17 cellular contexts compared by ENCODE assay signal in the genomic region with DNA sequence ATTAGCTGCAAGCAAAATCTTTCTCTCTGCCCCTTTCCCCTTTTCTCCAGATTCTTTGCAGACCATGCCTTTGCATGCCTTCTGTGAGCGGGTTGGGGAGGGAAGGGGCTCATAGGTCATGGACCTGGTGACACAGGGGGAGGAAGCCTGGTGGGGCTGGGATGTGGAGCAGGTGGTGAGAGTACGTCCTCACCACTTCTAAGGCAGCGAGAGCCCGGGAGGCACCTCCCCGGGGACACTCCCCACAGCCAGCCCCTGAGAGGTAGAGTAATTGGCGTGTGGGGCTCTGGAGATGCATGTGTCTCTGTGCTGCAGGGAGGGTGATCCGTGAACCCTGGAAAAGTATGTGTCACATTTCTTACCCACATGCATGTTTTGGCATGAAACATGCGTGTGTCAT. TPM values are rescaled to one million over a fixed set of nuclear protein-coding genes. Genes with fewer than 3 reads are reported as not detected.
A peak's percentile ranks its signal among the peaks of the same experiment; 100 is the strongest.
DNase-seq lines count a peak whose midpoint lies in the region; ATAC-seq and TF ChIP-seq lines count a peak whose summit lies in the region.
"Had no signal": no experiment of that assay in that cellular context is flagged by ENCODE, and none has a peak within 500 bp of the region (broad histone marks: within the 10 kb centered on the region; RNA-seq: fewer than 3 reads in every experiment).

No MANE protein-coding gene starts in this region.

- H3K27me3 Mint-ChIP-seq in Caco-2 (ENCODE audit: insufficient read depth, unreplicated experiment) (no peaks in the 10 kb centered on the region), T-helper 17 cell (no peaks in the 10 kb centered on the region)
- no peaks in the 10 kb centered on the region for H3K27me3 Mint-ChIP-seq in effector memory CD8-positive, alpha-beta T cell

- no peaks in the 10 kb centered on the region for H3K9me3 Mint-ChIP-seq in Caco-2 (ENCODE audit: unreplicated experiment)
- H3K9me3 Mint-ChIP-seq in effector memory CD8-positive, alpha-beta T cell = no peaks in the 10 kb centered on the region
- H3K9me3 Mint-ChIP-seq: CD14-positive monocyte; CD8-positive, alpha-beta T cell had no signal

- DNase-seq in Caco-2 = no peak
- DNase-seq in T-helper 17 cell = no peak
- DNase-seq in effector memory CD8-positive, alpha-beta T cell = no peak
- no peak for DNase-seq in gastrocnemius medialis
- DNase-seq in cardiac septum (ENCODE audit: low spot score) = no peak
- no peak for DNase-seq in dedifferentiated amniotic fluid mesenchymal stem cell (ENCODE audit: extremely low spot score)
- DNase-seq: BE2C; CD8-positive, alpha-beta T cell; COR-L47; DMS53; GF-D8; GM23248; IMR-90 had no signal

- no peaks in the 10 kb centered on the region for H3K9me3 ChIP-seq in Caco-2
- H3K9me3 ChIP-seq in T-helper 17 cell (ENCODE audit: control insufficient read depth, low read length, poor library complexity, severe bottlenecking) = no peaks in the 10 kb centered on the region
- H3K9me3 ChIP-seq in gastrocnemius medialis = no peaks in the 10 kb centered on the region
- H3K9me3 ChIP-seq: A549, BE2C had no signal

- no TSS peak for BruUV-seq in Caco-2 (replicated peaks; lab: Mats Ljungman, UMichigan)

- TF ChIP-seq POLR2A in gastrocnemius medialis (IDR thresholded peaks at IDR 0.05) = no peak

- H3K27me3 ChIP-seq in Caco-2 (replicated peaks; ENCODE audit: control insufficient read depth, insufficient read depth, low read length) (no peaks in the 10 kb centered on the region), gastrocnemius medialis (no peaks in the 10 kb centered on the region)
- H3K27me3 ChIP-seq: BE2C had no signal

- CTCF ChIA-PET in Caco-2 (lab: Charles Lee) = interaction anchor here (0.6 kb wide), 1 partner anchor 135 kb away, joined by 3 read pairs; no protein-coding TSS in a partner anchor

- H3K4me1 ChIP-seq in Caco-2 (peaks cover 29% of the 10 kb centered on the region), gastrocnemius medialis (peaks cover 21 to 31% of the 10 kb centered on the region in 2 donors)

- H3K27ac Mint-ChIP-seq in Caco-2 (ENCODE audit: unreplicated experiment) (peak overlapping the region; percentile 55), T-helper 17 cell (peak overlapping the region; percentile 44)
- H3K27ac Mint-ChIP-seq in effector memory CD8-positive, alpha-beta T cell = peak overlapping the region; percentile 39 to 60

- ATAC-seq in T-helper 17 cell (no peak), gastrocnemius medialis (no peak), GM19328 (IDR thresholded peaks at IDR 0.05; ENCODE audit: unreplicated experiment) (no peak)
- ATAC-seq in effector memory CD8-positive, alpha-beta T cell (replicated peaks) = no peak
- ATAC-seq: A549; CD8-positive, alpha-beta T cell; HCT116 had no signal

- POLR2A ChIA-PET in Caco-2 (lab: Charles Lee) = no interaction called here

- H3K27ac ChIP-seq in gastrocnemius medialis = peak overlapping the region in 3 of 4 donors; percentile 11 to 54 (median 49)
- H3K27ac ChIP-seq: A549, GM23248 had no signal

- TF ChIP-seq CTCF in Caco-2 (IDR thresholded peaks at IDR 0.05; ENCODE audit: insufficient read depth in 1 of 2, low read depth in 1 of 2, low read length in 1 of 2, severe bottlenecking in 1 of 2, unreplicated experiment in 1 of 2) (no peak), gastrocnemius medialis (IDR thresholded peaks at IDR 0.05 in 4 of 5, conservative IDR thresholded peaks at IDR 0.05 in 1 of 5) (no peak)

- intact Hi-C loops in Caco-2 (cut with micrococcal nuclease; ENCODE audit: unreplicated experiment) (no loop called here), gastrocnemius medialis (cut with DNase I; ENCODE audit: low total_unique reads) (loop anchor here (10.0 kb wide), 1 partner anchor 696 kb away; no protein-coding TSS in a partner anchor), cardiac septum (cut with DNase I) (no loop called here)

- H3K36me3 ChIP-seq in Caco-2 (ENCODE audit: control insufficient read depth, insufficient read depth, low read length) (peaks cover 1% of the 10 kb centered on the region; the same call in 1 of the 2 replicates), gastrocnemius medialis (peaks cover 0 to 34% of the 10 kb centered on the region in 2 donors)

- H3K36me3 Mint-ChIP-seq in Caco-2 (ENCODE audit: insufficient read depth, unreplicated experiment) = peaks cover 66% of the 10 kb centered on the region
- peaks cover 13% of the 10 kb centered on the region for H3K36me3 Mint-ChIP-seq in T-helper 17 cell (ENCODE audit: low read depth)
- peaks cover 30% of the 10 kb centered on the region for H3K36me3 Mint-ChIP-seq in effector memory CD8-positive, alpha-beta T cell (ENCODE audit: insufficient read depth)

- in situ Hi-C loops in gastrocnemius medialis (cut with MboI; ENCODE audit: low sequenced_read_pairs in 4 of 4) = no loop called here

- no peak overlapping the region for H3K4me3 ChIP-seq in Caco-2 (ENCODE audit: low read depth, low read length)
- no peak overlapping the region for H3K4me3 ChIP-seq in gastrocnemius medialis
- H3K4me3 ChIP-seq: A549, GM23248 had no signal

- peaks cover 28% of the 10 kb centered on the region for H3K4me1 Mint-ChIP-seq in Caco-2 (ENCODE audit: low read depth, unreplicated experiment)
- peaks cover 17% of the 10 kb centered on the region for H3K4me1 Mint-ChIP-seq in T-helper 17 cell
- peaks cover 6 to 11% of the 10 kb centered on the region in 2 donors for H3K4me1 Mint-ChIP-seq in effector memory CD8-positive, alpha-beta T cell (ENCODE audit: low read depth in 2 of 2)

- no peak overlapping the region for H3K4me3 Mint-ChIP-seq in Caco-2 (ENCODE audit: unreplicated experiment)
- no peak overlapping the region for H3K4me3 Mint-ChIP-seq in T-helper 17 cell
- no peak overlapping the region for H3K4me3 Mint-ChIP-seq in effector memory CD8-positive, alpha-beta T cell
- H3K4me3 Mint-ChIP-seq: CD14-positive monocyte; CD8-positive, alpha-beta T cell had no signal

RNA-seq across cellular contexts. Expression of a gene that starts 42.5 kb away (rescaled TPM):
- total RNA-seq in Caco-2 (2022) = 13.3 and 14.6 TPM in 2 replicates
- total RNA-seq in T-helper 17 cell = under 1 TPM in 1 of 2 donors, not detected in 1; 0.70 TPM
- total RNA-seq in gastrocnemius medialis = 10 to 100 TPM; 10.9 to 46.6 (median 33.8) TPM
- 42.6 TPM for total RNA-seq in cardiac septum
